ENCODE assay signal across 2 cellular contexts in genomic region chr17:79774561-79774975, GRCh38.
TF ChIP-seq lines count a peak whose summit lies in the region.

No MANE protein-coding gene starts in this region.

TF ChIP-seq in HepG2, 621 proteins besides CTCF, POLR2A, EP300 and RAD21 (continues in another document):
- TF ChIP-seq PATZ1 (CRISPR knock-in tag; IDR thresholded peaks at IDR 0.05) (0 out of 2 replicates have a peak, but pooled peaks have one; percentile 17), ERF (CRISPR knock-in tag; IDR thresholded peaks at IDR 0.05) (peak; percentile 58; the same call in 1 of the 2 replicates), ZNF496 (CRISPR knock-in tag; IDR thresholded peaks at IDR 0.05; ENCODE audit: insufficient replicate concordance) (no peak), HDAC6 (IDR thresholded peaks at IDR 0.05; ENCODE audit: low read depth, low read length) (no peak), RXRA (CRISPR knock-in tag; IDR thresholded peaks at IDR 0.05) (peak; percentile 67), DNMT3B (CRISPR knock-in tag; conservative IDR thresholded peaks at IDR 0.05) (no peak), NR2F6 (IDR thresholded peaks at IDR 0.05) (peak; percentile 30; the same call in 1 of the 2 replicates), NR2F6 (CRISPR knock-in tag; IDR thresholded peaks at IDR 0.05) (peak; percentile 26; the same call in 1 of the 2 replicates), RARA (CRISPR knock-in tag; IDR thresholded peaks at IDR 0.05) (no peak), ZNF572 (CRISPR knock-in tag; IDR thresholded peaks at IDR 0.05) (peak; percentile 44; the same call in 1 of the 2 replicates), MZF1 (CRISPR knock-in tag; IDR thresholded peaks at IDR 0.05; ENCODE audit: borderline replicate concordance) (no peak), ZNF780A (CRISPR knock-in tag; IDR thresholded peaks at IDR 0.05) (peak; percentile 99), CSRNP2 (CRISPR knock-in tag; conservative IDR thresholded peaks at IDR 0.05; ENCODE audit: low read depth) (no peak), FOXA3 (CRISPR knock-in tag; IDR thresholded peaks at IDR 0.05) (0 out of 2 replicates have a peak, but pooled peaks have one; percentile 8), ZFY (CRISPR knock-in tag; IDR thresholded peaks at IDR 0.05) (peak; percentile 44; the same call in 1 of the 2 replicates), SMARCE1 (IDR thresholded peaks at IDR 0.05; ENCODE audit: borderline replicate concordance) (no peak), ARNTL (CRISPR knock-in tag; IDR thresholded peaks at IDR 0.05) (no peak), TARDBP (CRISPR knock-in tag; IDR thresholded peaks at IDR 0.05) (no peak), ZNF543 (CRISPR knock-in tag; IDR thresholded peaks at IDR 0.05) (no peak), MED1 (CRISPR knock-in tag; IDR thresholded peaks at IDR 0.05) (peak; percentile 24; the same call in 1 of the 2 replicates)
- TF ChIP-seq, protein P1, sequence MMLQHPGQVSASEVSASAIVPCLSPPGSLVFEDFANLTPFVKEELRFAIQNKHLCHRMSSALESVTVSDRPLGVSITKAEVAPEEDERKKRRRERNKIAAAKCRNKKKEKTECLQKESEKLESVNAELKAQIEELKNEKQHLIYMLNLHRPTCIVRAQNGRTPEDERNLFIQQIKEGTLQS (CRISPR knock-in tag; IDR thresholded peaks at IDR 0.05), result no peak
- TF ChIP-seq, protein P2, sequence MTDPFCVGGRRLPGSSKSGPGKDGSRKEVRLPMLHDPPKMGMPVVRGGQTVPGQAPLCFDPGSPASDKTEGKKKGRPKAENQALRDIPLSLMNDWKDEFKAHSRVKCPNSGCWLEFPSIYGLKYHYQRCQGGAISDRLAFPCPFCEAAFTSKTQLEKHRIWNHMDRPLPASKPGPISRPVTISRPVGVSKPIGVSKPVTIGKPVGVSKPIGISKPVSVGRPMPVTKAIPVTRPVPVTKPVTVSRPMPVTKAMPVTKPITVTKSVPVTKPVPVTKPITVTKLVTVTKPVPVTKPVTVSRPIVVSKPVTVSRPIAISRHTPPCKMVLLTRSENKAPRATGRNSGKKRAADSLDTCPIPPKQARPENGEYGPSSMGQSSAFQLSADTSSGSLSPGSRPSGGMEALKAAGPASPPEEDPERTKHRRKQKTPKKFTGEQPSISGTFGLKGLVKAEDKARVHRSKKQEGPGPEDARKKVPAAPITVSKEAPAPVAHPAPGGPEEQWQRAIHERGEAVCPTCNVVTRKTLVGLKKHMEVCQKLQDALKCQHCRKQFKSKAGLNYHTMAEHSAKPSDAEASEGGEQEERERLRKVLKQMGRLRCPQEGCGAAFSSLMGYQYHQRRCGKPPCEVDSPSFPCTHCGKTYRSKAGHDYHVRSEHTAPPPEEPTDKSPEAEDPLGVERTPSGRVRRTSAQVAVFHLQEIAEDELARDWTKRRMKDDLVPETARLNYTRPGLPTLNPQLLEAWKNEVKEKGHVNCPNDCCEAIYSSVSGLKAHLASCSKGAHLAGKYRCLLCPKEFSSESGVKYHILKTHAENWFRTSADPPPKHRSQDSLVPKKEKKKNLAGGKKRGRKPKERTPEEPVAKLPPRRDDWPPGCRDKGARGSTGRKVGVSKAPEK (CRISPR knock-in tag; IDR thresholded peaks at IDR 0.05; ENCODE audit: borderline replicate concordance), result 0 out of 2 replicates have a peak, but pooled peaks have one; percentile 71
- TF ChIP-seq, protein P3, sequence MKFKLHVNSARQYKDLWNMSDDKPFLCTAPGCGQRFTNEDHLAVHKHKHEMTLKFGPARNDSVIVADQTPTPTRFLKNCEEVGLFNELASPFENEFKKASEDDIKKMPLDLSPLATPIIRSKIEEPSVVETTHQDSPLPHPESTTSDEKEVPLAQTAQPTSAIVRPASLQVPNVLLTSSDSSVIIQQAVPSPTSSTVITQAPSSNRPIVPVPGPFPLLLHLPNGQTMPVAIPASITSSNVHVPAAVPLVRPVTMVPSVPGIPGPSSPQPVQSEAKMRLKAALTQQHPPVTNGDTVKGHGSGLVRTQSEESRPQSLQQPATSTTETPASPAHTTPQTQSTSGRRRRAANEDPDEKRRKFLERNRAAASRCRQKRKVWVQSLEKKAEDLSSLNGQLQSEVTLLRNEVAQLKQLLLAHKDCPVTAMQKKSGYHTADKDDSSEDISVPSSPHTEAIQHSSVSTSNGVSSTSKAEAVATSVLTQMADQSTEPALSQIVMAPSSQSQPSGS (CRISPR knock-in tag; IDR thresholded peaks at IDR 0.05), result 0 out of 2 replicates have a peak, but pooled peaks have one; percentile 27

TF ChIP-seq in H1, 55 proteins besides CTCF, POLR2A, EP300 and RAD21:
- TF ChIP-seq RNF2 (IDR thresholded peaks at IDR 0.05; ENCODE audit: borderline replicate concordance, low read depth, low read length, missing control alignments, poor library complexity, severe bottlenecking) (no peak), NRF1 (IDR thresholded peaks at IDR 0.05; ENCODE audit: low read depth, low read length) (no peak), POLR2AphosphoS5 (IDR thresholded peaks at IDR 0.05; ENCODE audit: low read depth, low read length) (no peak), KDM1A (IDR thresholded peaks at IDR 0.05; ENCODE audit: borderline replicate concordance, low read length) (no peak), ASH2L (IDR thresholded peaks at IDR 0.05; ENCODE audit: low read length) (no peak)
